15 cellular contexts compared by ENCODE assay signal in the genomic region with DNA sequence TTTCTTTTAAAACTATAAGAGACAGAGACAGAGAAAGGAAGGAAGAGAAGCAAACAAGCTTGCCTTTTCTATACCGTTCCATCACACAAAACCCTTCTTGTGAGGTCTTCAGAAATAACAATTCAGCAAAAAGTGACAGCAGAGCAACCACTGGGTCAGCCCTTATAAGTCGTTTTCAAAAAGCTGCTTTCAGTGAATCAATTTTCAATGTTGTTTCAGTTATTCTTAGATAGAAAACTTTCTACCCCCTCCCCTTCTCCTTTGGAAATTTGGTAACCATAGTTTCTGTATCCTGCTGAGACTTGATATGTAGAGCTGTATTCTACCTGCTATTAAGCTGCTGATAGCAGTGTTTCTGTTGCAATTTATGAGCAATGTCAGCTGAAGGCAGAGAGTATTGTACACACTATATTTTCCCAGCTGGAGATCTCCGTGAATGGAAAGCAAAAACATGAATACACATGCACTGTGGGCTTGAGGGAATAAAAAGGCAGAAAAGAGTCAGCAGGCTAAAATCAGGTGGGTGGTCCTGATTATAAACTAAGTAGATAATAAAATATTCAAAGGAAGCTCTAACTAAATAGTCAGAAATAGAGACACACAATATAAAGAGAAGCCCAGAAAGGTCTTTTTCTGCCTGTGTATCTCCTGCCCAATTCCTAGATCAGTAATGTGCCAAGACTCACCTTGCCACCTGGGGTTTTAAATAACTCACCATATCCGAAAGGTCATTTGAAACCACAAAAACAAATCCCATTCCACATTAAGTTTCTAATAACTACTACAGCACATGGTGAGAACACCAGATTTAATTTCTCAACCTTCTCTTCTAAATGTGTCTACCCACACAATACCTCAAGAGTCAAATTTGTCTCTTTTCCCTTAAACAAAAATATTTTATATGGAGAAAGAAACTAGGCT.
DNase-seq lines count a peak whose midpoint lies in the region; TF ChIP-seq lines count a peak whose summit lies in the region.
"Had no signal": no experiment of that assay in that cellular context is flagged by ENCODE, and none has a peak within 500 bp of the region (broad histone marks: within the 10 kb centered on the region; RNA-seq: fewer than 3 reads in every experiment).

No MANE protein-coding gene starts in this region.

- H3F3A ChIP-seq in DOHH2 (ENCODE audit: control insufficient read depth, insufficient read depth), result no peaks in the 10 kb centered on the region

- CTCF ChIA-PET in Calu3 (lab: Charles Lee), result interaction anchor here (0.7 kb wide), 1 partner anchor 15 kb away, joined by 4 read pairs; no protein-coding TSS in a partner anchor

- H3K27me3 Mint-ChIP-seq in mesothelial cell of epicardium (ENCODE audit: low read depth) (no peaks in the 10 kb centered on the region), Calu3 (ENCODE audit: unreplicated experiment) (no peaks in the 10 kb centered on the region)
- H3K27me3 Mint-ChIP-seq: stimulated activated naive B cell treated with anti-CD40 and anti-IgM and Interleukin-4, amounts not matched to agents 10 μg/mL and 1 μg/mL and 100 μg/mL, for 72 hours had no signal

- no peaks in the 10 kb centered on the region for H3K9me2 ChIP-seq in DOHH2 (replicated peaks; ENCODE audit: control insufficient read depth, low read length)

- no peaks in the 10 kb centered on the region for H3K36me3 Mint-ChIP-seq in mesothelial cell of epicardium
- H3K36me3 Mint-ChIP-seq in Calu3 (ENCODE audit: insufficient read depth, unreplicated experiment), result no peaks in the 10 kb centered on the region
- H3K36me3 Mint-ChIP-seq: natural killer cell treated with Interleukin-12 subunit alpha and Interleukin-12 subunit beta and Interleukin-15 and Interleukin-18, amount 100 ng/mL, for 72 hours; stimulated activated naive B cell treated with anti-CD40 and anti-IgM and Interleukin-4, amounts not matched to agents 10 μg/mL and 1 μg/mL and 100 μg/mL, for 72 hours had no signal

- H3K9me3 Mint-ChIP-seq in mesothelial cell of epicardium, result no peaks in the 10 kb centered on the region
- H3K9me3 Mint-ChIP-seq in Calu3 (ENCODE audit: low read depth, unreplicated experiment), result no peaks in the 10 kb centered on the region
- H3K9me3 Mint-ChIP-seq: natural killer cell treated with Interleukin-12 subunit alpha and Interleukin-12 subunit beta and Interleukin-15 and Interleukin-18, amount 100 ng/mL, for 72 hours; stimulated activated naive B cell treated with anti-CD40 and anti-IgM and Interleukin-4, amounts not matched to agents 10 μg/mL and 1 μg/mL and 100 μg/mL, for 72 hours had no signal

- peaks cover 62% of the 10 kb centered on the region for H3K4me1 ChIP-seq in DOHH2 (ENCODE audit: control insufficient read depth, low read length)

- no peaks in the 10 kb centered on the region for H3K36me3 ChIP-seq in DOHH2 (ENCODE audit: control insufficient read depth, low read length)
- H3K36me3 ChIP-seq: heart right ventricle, uterus had no signal

- H3K27ac ChIP-seq in DOHH2 (ENCODE audit: low read depth, low read length), result no peak overlapping the region
- H3K27ac ChIP-seq: SK-N-MC, uterus, WERI-Rb-1 had no signal

- DNase-seq in NCI-H1930 (lab: John Stamatoyannopoulos, UW) (peak; percentile 56 to 79), brain pericyte (ENCODE audit: low read depth, low spot score) (peak; percentile 16), mesothelial cell of epicardium (ENCODE audit: low spot score in 2 of 2, unreplicated experiment in 2 of 2) (no peak), ureter (ENCODE audit: low spot score) (no peak), Calu3 (no peak), SW 1271 (lab: John Stamatoyannopoulos, UW) (no peak), T1000 (lab: John Stamatoyannopoulos, UW) (no peak)
- DNase-seq: activated gamma-delta T cell; heart right ventricle; stimulated activated naive B cell treated with anti-CD40 and anti-IgM and Interleukin-4, amounts not matched to agents 10 μg/mL and 1 μg/mL and 100 μg/mL, for 72 hours; uterus; WERI-Rb-1 had no signal

- peak overlapping the region; percentile 14; the same call in 1 of the 2 replicates for H3K4me2 ChIP-seq in DOHH2 (ENCODE audit: low read length)

- H3K4me3 Mint-ChIP-seq in mesothelial cell of epicardium (no peak overlapping the region), Calu3 (ENCODE audit: low read depth, unreplicated experiment) (no peak overlapping the region)
- H3K4me3 Mint-ChIP-seq: natural killer cell treated with Interleukin-12 subunit alpha and Interleukin-12 subunit beta and Interleukin-15 and Interleukin-18, amount 100 ng/mL, for 72 hours; stimulated activated naive B cell treated with anti-CD40 and anti-IgM and Interleukin-4, amounts not matched to agents 10 μg/mL and 1 μg/mL and 100 μg/mL, for 72 hours had no signal

- H3K4me1 Mint-ChIP-seq in mesothelial cell of epicardium (peaks cover 65% of the 10 kb centered on the region), Calu3 (ENCODE audit: low read depth, unreplicated experiment) (no peaks in the 10 kb centered on the region)

- intact Hi-C loops in Calu3 (cut with micrococcal nuclease; ENCODE audit: unreplicated experiment), result no loop called here

- BruUV-seq in Calu3 (replicated peaks; lab: Mats Ljungman, UMichigan), result no TSS peak

- H3K27me3 ChIP-seq in DOHH2 (ENCODE audit: control insufficient read depth, low read length), result no peaks in the 10 kb centered on the region
- H3K27me3 ChIP-seq: heart right ventricle, uterus had no signal

- TF ChIP-seq CTCF in DOHH2 (IDR thresholded peaks at IDR 0.05; ENCODE audit: low read depth, low read length, poor library complexity, severe bottlenecking) (no peak), mesothelial cell of epicardium (IDR thresholded peaks at IDR 0.05; ENCODE audit: unreplicated experiment) (no peak), Calu3 (IDR thresholded peaks at IDR 0.05; ENCODE audit: unreplicated experiment) (no peak)

- H3K9me3 ChIP-seq in DOHH2 (ENCODE audit: control insufficient read depth, insufficient read depth, low read length), result no peaks in the 10 kb centered on the region
- H3K9me3 ChIP-seq: heart right ventricle, uterus had no signal

- H3K4me3 ChIP-seq in DOHH2 (ENCODE audit: low read length), result no peak overlapping the region
- H3K4me3 ChIP-seq: heart right ventricle, SK-N-MC, uterus had no signal

- H3K79me2 ChIP-seq in DOHH2 (ENCODE audit: control insufficient read depth, low read length), result peaks cover 96% of the 10 kb centered on the region

- no peaks in the 10 kb centered on the region for H4K20me1 ChIP-seq in DOHH2 (ENCODE audit: control insufficient read depth, insufficient read depth, low read depth, low read length)

- peak overlapping the region; percentile 35 for H3K27ac Mint-ChIP-seq in mesothelial cell of epicardium
- no peak overlapping the region for H3K27ac Mint-ChIP-seq in Calu3 (ENCODE audit: unreplicated experiment)
- H3K27ac Mint-ChIP-seq: natural killer cell treated with Interleukin-12 subunit alpha and Interleukin-12 subunit beta and Interleukin-15 and Interleukin-18, amount 100 ng/mL, for 72 hours; stimulated activated naive B cell treated with anti-CD40 and anti-IgM and Interleukin-4, amounts not matched to agents 10 μg/mL and 1 μg/mL and 100 μg/mL, for 72 hours had no signal

Comparison
In these comparisons a context has a peak if more than half of its experiments do, and no peak if none do; other contexts are left out.
1. DNase-seq: peak in NCI-H1930 (2 of 2) and brain pericyte (single experiment); none in mesothelial cell of epicardium (0 of 2), ureter (single experiment), Calu3 (single experiment), SW 1271 (0 of 2) and T1000 (single experiment).